Comparison of ENCODE assay signal across 1 cellular context in genomic region chr6:47133230-47134000, GRCh38.
TF ChIP-seq lines count a peak whose summit lies in the region.

No MANE protein-coding gene starts in this region.

TF ChIP-seq in K562, 482 proteins besides CTCF, POLR2A, EP300 and RAD21 (continued from another document and continues in another):
- TF ChIP-seq ZNF407 (IDR thresholded peaks at IDR 0.05; ENCODE audit: low read depth) (no peak), TAF15 (IDR thresholded peaks at IDR 0.05; ENCODE audit: low read depth, low read length) (no peak), CCNT2 (IDR thresholded peaks at IDR 0.05; ENCODE audit: borderline replicate concordance, extremely low read depth, insufficient read length, low read depth, low read length) (peak; percentile 28), L3MBTL2 (IDR thresholded peaks at IDR 0.05) (peak; percentile 19; the same call in 1 of the 2 replicates), CLOCK (CRISPR knock-in tag; IDR thresholded peaks at IDR 0.05; ENCODE audit: borderline replicate concordance) (0 out of 2 replicates have a peak, but pooled peaks have one; percentile 16), ZNF507 (tag; conservative IDR thresholded peaks at IDR 0.05) (no peak), CBFA2T2 (conservative IDR thresholded peaks at IDR 0.05) (peak; percentile 43), CBFA2T3 (IDR thresholded peaks at IDR 0.05) (peak; percentile 76), RBM17 (IDR thresholded peaks at IDR 0.05; ENCODE audit: borderline replicate concordance, low read depth, low read length) (no peak), ZNF592 (IDR thresholded peaks at IDR 0.05) (peak; percentile 47; the same call in 1 of the 2 replicates), TCF3 (CRISPR knock-in tag; IDR thresholded peaks at IDR 0.05) (peak; percentile 31; the same call in 1 of the 2 replicates), KDM4B (IDR thresholded peaks at IDR 0.05; ENCODE audit: borderline replicate concordance in 2 of 2, low read depth in 1 of 2) (no peak), JUND (IDR thresholded peaks at IDR 0.05; ENCODE audit: borderline replicate concordance, low read depth, low read length) (peak; percentile 45; the same call in 1 of the 2 replicates), JUND (tag; IDR thresholded peaks at IDR 0.05; ENCODE audit: borderline replicate concordance, low read depth, low read length) (no peak; the same call in 2 of the 3 replicates), ELK3 (CRISPR knock-in tag; IDR thresholded peaks at IDR 0.05) (no peak), EGR1 (conservative IDR thresholded peaks at IDR 0.05) (peak; percentile 45), TAL1 (IDR thresholded peaks at IDR 0.05) (peak; percentile 30; the same call in 1 of the 2 replicates), ARID1B (IDR thresholded peaks at IDR 0.05) (peak; percentile 61), LEF1 (IDR thresholded peaks at IDR 0.05) (peak; percentile 21; the same call in 1 of the 2 replicates), HDAC3 (IDR thresholded peaks at IDR 0.05; ENCODE audit: borderline replicate concordance, partially characterized antibody) (peak; percentile 19), SMARCA4 (IDR thresholded peaks at IDR 0.05) (peak; percentile 30; the same call in 1 of the 2 replicates), SMARCE1 (IDR thresholded peaks at IDR 0.05) (peak; percentile 66), NCOR1 (IDR thresholded peaks at IDR 0.05) (peak; percentile 48), ZNF134 (CRISPR knock-in tag; conservative IDR thresholded peaks at IDR 0.05) (no peak), HES1 (IDR thresholded peaks at IDR 0.05; ENCODE audit: low read depth) (peak; percentile 63; the same call in 1 of the 2 replicates), BRD9 (IDR thresholded peaks at IDR 0.05; ENCODE audit: low read depth, partially characterized antibody) (no peak), KDM1A (IDR thresholded peaks at IDR 0.05) (peak; percentile 90 to 91), ZNF143 (CRISPR knock-in tag; IDR thresholded peaks at IDR 0.05) (no peak), SOX6 (IDR thresholded peaks at IDR 0.05) (peak; percentile 70; the same call in 1 of the 2 replicates), CREM (IDR thresholded peaks at IDR 0.05; ENCODE audit: low read depth) (0 out of 2 replicates have a peak, but pooled peaks have one; percentile 18), HMBOX1 (IDR thresholded peaks at IDR 0.05) (0 out of 2 replicates have a peak, but pooled peaks have one; percentile 55), DPF2 (IDR thresholded peaks at IDR 0.05) (peak; percentile 49; the same call in 1 of the 2 replicates), NFATC3 (IDR thresholded peaks at IDR 0.05) (no peak), NCOA2 (IDR thresholded peaks at IDR 0.05; ENCODE audit: partially characterized antibody in 2 of 2) (no peak), ZBTB33 (CRISPR knock-in tag; IDR thresholded peaks at IDR 0.05) (0 out of 2 replicates have a peak, but pooled peaks have one; percentile 34), RCOR1 (IDR thresholded peaks at IDR 0.05; ENCODE audit: borderline replicate concordance in 1 of 2, low read depth in 2 of 2, low read length in 2 of 2) (peak in 1 of 2 experiments; percentile 84; a peak in 2 of 4 replicates), ZBED1 (IDR thresholded peaks at IDR 0.05) (no peak), ASH1L (IDR thresholded peaks at IDR 0.05; ENCODE audit: borderline replicate concordance, low read depth, partially characterized antibody) (no peak)
